ENCODE assay signal across 24 cellular contexts in genomic region chr5:5165541-5166002, GRCh38. TPM values are rescaled to one million over a fixed set of nuclear protein-coding genes. Genes with fewer than 3 reads are reported as not detected.
DNase-seq lines count a peak whose midpoint lies in the region; ATAC-seq and TF ChIP-seq lines count a peak whose summit lies in the region.
"Had no signal": no experiment of that assay in that cellular context is flagged by ENCODE, and none has a peak within 500 bp of the region (broad histone marks: within the 10 kb centered on the region; RNA-seq: fewer than 3 reads in every experiment).

No MANE protein-coding gene starts in this region.

- ATAC-seq in GM18867 (IDR thresholded peaks at IDR 0.05; ENCODE audit: unreplicated experiment) = no peak
- ATAC-seq: activated CD8-positive, alpha-beta T cell treated with anti-CD3 and anti-CD28 coated beads for 36 hours had no signal

- TF ChIP-seq POLR2A in uterus (IDR thresholded peaks at IDR 0.05) = no peak

- DNase-seq in G401 (ENCODE audit: low spot score) (peak; percentile 47), SJSA1 (ENCODE audit: low read depth in 1 of 2, low spot score in 2 of 2) (peak; percentile 79 to 85), endothelial cell (ENCODE audit: low spot score) (no peak), renal cortical epithelial cell (ENCODE audit: low read depth) (peak; percentile 69), GM20000 (ENCODE audit: low spot score) (no peak), uterus (no peak)
- no peak for DNase-seq in CD8-positive, alpha-beta memory T cell
- DNase-seq: activated CD8-positive, alpha-beta T cell treated with anti-CD3 and anti-CD28 coated beads for 36 hours; Calu3; head of caudate nucleus; mammary epithelial cell; MM.1S; natural killer cell; NCI-H187 treated with DMSO at 0.1 percent for 48 hours; NCI-H446 treated with DMSO at 0.1 percent for 48 hours; Right ventricle myocardium superior; small intestine; stimulated activated CD4-positive, alpha-beta T cell treated with anti-CD3 and anti-CD28 coated beads, Interleukin-4, amount 100 ng/mL, for 24 hours; T-helper 1 cell had no signal

- H3K4me1 ChIP-seq in SJSA1 (replicated peaks) = peaks cover 25% of the 10 kb centered on the region
- H3K4me1 ChIP-seq in CD8-positive, alpha-beta memory T cell (ENCODE audit: insufficient read depth, low read length) = no peaks in the 10 kb centered on the region
- no peaks in the 10 kb centered on the region for H3K4me1 ChIP-seq in uterus

- H3K9me3 ChIP-seq in SJSA1 (replicated peaks) (no peaks in the 10 kb centered on the region), uterus (no peaks in the 10 kb centered on the region)
- H3K9me3 ChIP-seq in CD8-positive, alpha-beta memory T cell (ENCODE audit: low read length) = no peaks in the 10 kb centered on the region
- H3K9me3 ChIP-seq: BE2C had no signal

- CTCF ChIA-PET in CD8-positive, alpha-beta memory T cell (lab: Charles Lee) = no interaction called here

- POLR2A ChIA-PET in CD8-positive, alpha-beta memory T cell (lab: Charles Lee) = no interaction called here

- intact Hi-C loops in uterus (cut with DNase I; ENCODE audit: low total_unique reads) = no loop called here

- H3K27me3 ChIP-seq in SJSA1 (replicated peaks) = no peaks in the 10 kb centered on the region
- no peaks in the 10 kb centered on the region for H3K27me3 ChIP-seq in CD8-positive, alpha-beta memory T cell (ENCODE audit: insufficient read depth, low read length, poor library complexity, severe bottlenecking)
- H3K27me3 ChIP-seq in uterus = no peaks in the 10 kb centered on the region
- H3K27me3 ChIP-seq: BE2C, cardiac muscle cell had no signal

- peak overlapping the region; percentile 8 for H3K27ac Mint-ChIP-seq in endothelial cell (ENCODE audit: unreplicated experiment)
- no peak overlapping the region for H3K27ac Mint-ChIP-seq in CD8-positive, alpha-beta memory T cell
- H3K27ac Mint-ChIP-seq: activated CD8-positive, alpha-beta T cell treated with anti-CD3 and anti-CD28 coated beads for 36 hours; activated naive CD8-positive, alpha-beta T cell; natural killer cell had no signal

- H3K9me3 Mint-ChIP-seq in endothelial cell (ENCODE audit: unreplicated experiment) = no peaks in the 10 kb centered on the region
- peaks cover 0 to 2% (median 1%) of the 10 kb centered on the region in 5 donors for H3K9me3 Mint-ChIP-seq in CD8-positive, alpha-beta memory T cell
- H3K9me3 Mint-ChIP-seq: activated CD8-positive, alpha-beta T cell treated with anti-CD3 and anti-CD28 coated beads for 36 hours had no signal

- H3K4me1 Mint-ChIP-seq in endothelial cell (ENCODE audit: unreplicated experiment) = peaks cover 9% of the 10 kb centered on the region
- no peaks in the 10 kb centered on the region for H3K4me1 Mint-ChIP-seq in CD8-positive, alpha-beta memory T cell
- H3K4me1 Mint-ChIP-seq: natural killer cell had no signal

- TF ChIP-seq CTCF in endothelial cell (IDR thresholded peaks at IDR 0.05; ENCODE audit: unreplicated experiment) (no peak), GM20000 (IDR thresholded peaks at IDR 0.05; ENCODE audit: extremely low read depth, missing control alignments) (no peak), uterus (IDR thresholded peaks at IDR 0.05) (no peak)

- peaks cover 5% of the 10 kb centered on the region for H3K27me3 Mint-ChIP-seq in endothelial cell (ENCODE audit: unreplicated experiment)
- H3K27me3 Mint-ChIP-seq in CD8-positive, alpha-beta memory T cell = no peaks in the 10 kb centered on the region
- H3K27me3 Mint-ChIP-seq: activated CD8-positive, alpha-beta T cell treated with anti-CD3 and anti-CD28 coated beads for 36 hours had no signal

- in situ Hi-C loops in G401 (cut with HindIII; ENCODE audit: low sequenced_read_pairs) = no loop called here

- H3K36me3 ChIP-seq in SJSA1 (no peaks in the 10 kb centered on the region), uterus (no peaks in the 10 kb centered on the region)
- H3K36me3 ChIP-seq in CD8-positive, alpha-beta memory T cell (ENCODE audit: insufficient read depth, low read length) = no peaks in the 10 kb centered on the region
- H3K36me3 ChIP-seq: BE2C, cardiac muscle cell had no signal

- no peak overlapping the region for H3K27ac ChIP-seq in SJSA1
- H3K27ac ChIP-seq in CD8-positive, alpha-beta memory T cell (ENCODE audit: low read depth, low read length) = no peak overlapping the region
- H3K27ac ChIP-seq in uterus = no peak overlapping the region
- H3K27ac ChIP-seq: cardiac muscle cell had no signal

- H3K36me3 Mint-ChIP-seq in endothelial cell (ENCODE audit: low read depth, unreplicated experiment) = no peaks in the 10 kb centered on the region
- H3K36me3 Mint-ChIP-seq in CD8-positive, alpha-beta memory T cell = no peaks in the 10 kb centered on the region
- H3K36me3 Mint-ChIP-seq: activated naive CD8-positive, alpha-beta T cell; natural killer cell had no signal

- H3K4me3 ChIP-seq in SJSA1 (no peak overlapping the region), uterus (no peak overlapping the region)
- H3K4me3 ChIP-seq in CD8-positive, alpha-beta memory T cell (ENCODE audit: low read length) = no peak overlapping the region
- H3K4me3 ChIP-seq: cardiac muscle cell had no signal

- H3K4me3 Mint-ChIP-seq in endothelial cell (ENCODE audit: unreplicated experiment) = no peak overlapping the region
- no peak overlapping the region for H3K4me3 Mint-ChIP-seq in CD8-positive, alpha-beta memory T cell
- H3K4me3 Mint-ChIP-seq: activated CD8-positive, alpha-beta T cell treated with anti-CD3 and anti-CD28 coated beads for 36 hours; activated naive CD8-positive, alpha-beta T cell; natural killer cell had no signal

RNA-seq across cellular contexts. Expression of gene ADAMTS16, which starts 25.4 kb away (rescaled TPM):
- total RNA-seq in G401 (2014; rRNA removed; shearing (Covaris generic)) = not detected in 2 replicates
- total RNA-seq in SJSA1 (2014; rRNA removed; shearing (Covaris generic)) = 5.4 and 7.5 TPM in 2 replicates
- total RNA-seq in endothelial cell (ENCODE audit: unreplicated experiment) = 27.8 TPM
- total RNA-seq in renal cortical epithelial cell = 0.52 and 1.3 TPM in 2 replicates
- total RNA-seq in CD8-positive, alpha-beta memory T cell = not detected
- not detected for polyA plus RNA-seq in CD8-positive, alpha-beta memory T cell
- 10 to 100 TPM in 1 of 4 donors, under 1 TPM in 2, not detected in 1; under 0.01 to 19.2 (median 0.34) TPM for total RNA-seq in uterus
- total RNA-seq: activated CD8-positive, alpha-beta T cell treated with anti-CD3 and anti-CD28 coated beads for 36 hours; Calu3; cardiac muscle cell; mammary epithelial cell; natural killer cell had no signal
- polyA plus RNA-seq: cardiac muscle cell, esophagus, mammary epithelial cell had no signal

Comparison
In these comparisons a context has a peak if more than half of its experiments do, and no peak if none do; other contexts are left out.
1. DNase-seq: peak in G401 (single experiment), SJSA1 (2 of 2) and renal cortical epithelial cell (single experiment); none in endothelial cell (single experiment), CD8-positive, alpha-beta memory T cell (0 of 5), GM20000 (single experiment) and uterus (0 of 2).